27 cellular contexts compared by ENCODE assay signal in the genomic region with DNA sequence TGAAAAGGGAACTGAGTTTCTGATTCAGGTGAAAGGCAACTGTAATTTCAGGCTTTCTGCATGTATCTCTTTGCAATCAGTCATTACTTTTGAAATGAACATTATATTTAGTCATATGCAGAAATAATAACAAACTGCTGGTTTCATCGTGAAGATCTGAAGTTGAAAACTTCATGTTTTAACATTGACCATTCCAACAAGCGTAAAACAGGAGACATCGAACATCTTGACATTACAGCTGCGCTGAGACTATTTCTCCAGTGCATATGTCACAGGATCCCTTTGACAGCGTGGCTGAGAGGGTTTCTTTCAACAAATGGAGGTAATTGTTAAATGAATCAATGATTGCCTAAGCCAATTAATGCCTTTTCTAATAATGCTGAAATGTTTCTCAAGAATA.
"Had no signal": no experiment of that assay in that cellular context is flagged by ENCODE, and none has a peak within 500 bp of the region (broad histone marks: within the 10 kb centered on the region; RNA-seq: fewer than 3 reads in every experiment).

No MANE protein-coding gene starts in this region.

- H3K4me3 ChIP-seq: adrenal gland, SJCRH30, SK-N-MC had no signal

- H3K27ac ChIP-seq: adrenal gland, KMS-11, SJCRH30, SK-N-MC, WERI-Rb-1 had no signal

- H3K9ac ChIP-seq: KMS-11 had no signal

- DNase-seq: activated CD4-positive, alpha-beta memory T cell treated with anti-CD3 and anti-CD28 coated beads for 36 hours; activated CD4-positive, alpha-beta T cell treated with anti-CD3 and anti-CD28 coated beads, Interleukin-2, amount 10 ng/mL, durations not matched to agents 24 days and 14 days; activated CD4-positive, CD25-positive, alpha-beta regulatory T cell; activated CD8-positive, alpha-beta memory T cell treated with anti-CD3 and anti-CD28 coated beads, Interleukin-2, amount 50 U/mL, for 4 hours; activated gamma-delta T cell treated with Interleukin-2 at 50 U/mL for 16 hours; activated naive CD4-positive, alpha-beta T cell treated with anti-CD3 and anti-CD28 coated beads for 36 hours; activated T-cell treated with anti-CD3 and anti-CD28 coated beads for 4 hours; activated T-cell treated with anti-CD3 and anti-CD28 coated beads, Interleukin-2, amount 50 U/mL, for 4 hours; adrenal gland; MM.1S; MV-4-11; NCI-H1092; NCI-H1436 treated with DMSO at 0.1 percent for 48 hours; NCI-H1694 treated with DMSO at 0.1 percent for 48 hours; NCI-H2029 treated with DMSO at 0.1 percent for 48 hours; NCI-H2107; NCI-H2171; NCI-H510A; NCI-H748 treated with DMSO at 0.1 percent for 48 hours; NK-92 treated with Interleukin-12 subunit alpha and Interleukin-12 subunit beta, amount 100 ng/mL, for 24 hours; SHP77; SJCRH30; T1000; WERI-Rb-1 had no signal

- H3K27me3 ChIP-seq: adrenal gland, SJCRH30 had no signal

- H3K4me2 ChIP-seq: KMS-11 had no signal

- H3K36me3 ChIP-seq: adrenal gland, SJCRH30, WERI-Rb-1 had no signal

- ATAC-seq: activated naive CD4-positive, alpha-beta T cell treated with anti-CD3 and anti-CD28 coated beads, Interleukin-2, amount 50 U/mL, for 72 hours; activated T-cell treated with anti-CD3 and anti-CD28 coated beads, Interleukin-2, amount 50 U/mL, for 4 hours had no signal

- H3K9me3 ChIP-seq: adrenal gland, SJCRH30 had no signal

- H3K4me1 ChIP-seq: adrenal gland, SJCRH30 had no signal
